ENCODE assay signal across 7 cellular contexts in genomic region chr1:157237522-157237921, GRCh38.
"Had no signal": no experiment of that assay in that cellular context is flagged by ENCODE, and none has a peak within 500 bp of the region (broad histone marks: within the 10 kb centered on the region; RNA-seq: fewer than 3 reads in every experiment).

No MANE protein-coding gene starts in this region.

- DNase-seq: GOT3, H7, HFFc6 had no signal

- H3K36me3 ChIP-seq: HAP-1 had no signal

- H3K4me3 ChIP-seq: HAP-1 had no signal

- H3K4me1 ChIP-seq: HAP-1 had no signal

- ATAC-seq: HCT116, HepG2 had no signal

- FAIRE-seq: HepG2 had no signal

- H3K27ac ChIP-seq: HL-60 had no signal

- H3K9me3 ChIP-seq: HAP-1 had no signal
